19 cellular contexts compared by ENCODE assay signal in the genomic region with DNA sequence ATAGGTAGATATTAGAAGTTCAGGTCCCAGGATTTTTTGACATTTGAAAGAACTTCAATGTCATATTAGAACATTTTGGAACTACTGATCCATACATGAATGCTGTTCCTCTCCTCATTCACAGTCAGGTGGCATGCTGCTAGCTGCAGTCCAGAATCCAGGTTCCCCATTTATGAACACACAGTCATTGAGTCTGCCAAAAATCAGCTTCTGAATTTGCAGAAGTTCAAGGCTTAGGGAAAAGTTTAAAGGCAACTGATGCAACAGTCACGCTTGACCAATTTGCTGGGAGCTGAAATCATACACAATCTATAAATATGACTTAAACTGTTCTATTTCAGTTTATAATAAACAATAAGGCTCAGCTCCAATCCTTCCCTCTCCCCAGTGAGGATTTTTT. TPM values are rescaled to one million over a fixed set of nuclear protein-coding genes. Genes with fewer than 3 reads are reported as not detected.
DNase-seq lines count a peak whose midpoint lies in the region; ATAC-seq and TF ChIP-seq lines count a peak whose summit lies in the region.
"Had no signal": no experiment of that assay in that cellular context is flagged by ENCODE, and none has a peak within 500 bp of the region (broad histone marks: within the 10 kb centered on the region; RNA-seq: fewer than 3 reads in every experiment).

No MANE protein-coding gene starts in this region.

- TF ChIP-seq POLR2A in NB4 (IDR thresholded peaks at IDR 0.05; ENCODE audit: extremely low read depth, insufficient read length) (no peak), esophagus muscularis mucosa (IDR thresholded peaks at IDR 0.05; ENCODE audit: low read depth) (no peak)

- no peaks in the 10 kb centered on the region for H3K4me1 ChIP-seq in esophagus muscularis mucosa
- H3K4me1 ChIP-seq: A549, HAP-1 had no signal

- no peaks in the 10 kb centered on the region for H3K36me3 ChIP-seq in esophagus muscularis mucosa
- H3K36me3 ChIP-seq: BLaER1 treated with 17β-estradiol and CSF1 and Interleukin-3, amounts not matched to agents 10 nM and 100 nM; HAP-1 had no signal

- DNase-seq in GDM1 (lab: John Stamatoyannopoulos, UW) (peak; percentile 65), NB4 (ENCODE audit: low read depth) (peak; percentile 51), SIG-M5 treated with dmso at 0.1 percent for 504 hours (lab: John Stamatoyannopoulos, UW; ENCODE audit: unreplicated experiment) (peak; percentile 57), left lobe of liver (ENCODE audit: low spot score) (no peak), esophagus muscularis mucosa (ENCODE audit: extremely low spot score) (no peak), left colon (no peak), NCI-H1436 (lab: John Stamatoyannopoulos, UW) (no peak), NCI-H510A treated with DMSO at 0.1 percent for 48 hours (lab: John Stamatoyannopoulos, UW) (no peak)
- DNase-seq: EL, IMR-90, NCI-H1048, NCI-H1694, NCI-H524, PC-3, T-helper 1 cell had no signal

- no peaks in the 10 kb centered on the region for H3K9me3 ChIP-seq in esophagus muscularis mucosa
- H3K9me3 ChIP-seq: A549, HAP-1 had no signal

- no peak overlapping the region for H3K4me3 ChIP-seq in NB4 (ENCODE audit: low read depth, low read length)
- no peak overlapping the region for H3K4me3 ChIP-seq in esophagus muscularis mucosa
- H3K4me3 ChIP-seq: A549; BLaER1 treated with 17β-estradiol and CSF1 and Interleukin-3, amounts not matched to agents 10 nM and 100 nM; HAP-1 had no signal

- 48% methylated on average over 1 of the region's 1 CpG for WGBS in esophagus muscularis mucosa

- TF ChIP-seq CTCF in NB4 (IDR thresholded peaks at IDR 0.05; ENCODE audit: low read depth, low read length) (no peak), esophagus muscularis mucosa (IDR thresholded peaks at IDR 0.05) (no peak)

- no peak for TF ChIP-seq EP300 in esophagus muscularis mucosa (IDR thresholded peaks at IDR 0.05)

- intact Hi-C loops in esophagus muscularis mucosa (cut with DNase I) = no loop called here
- intact Hi-C loops in left colon (cut with DNase I, micrococcal nuclease) = no loop called here

- ATAC-seq in left lobe of liver = peak; percentile 63
- ATAC-seq in left colon = no peak
- ATAC-seq: A549, PC-3 had no signal

- H3K27ac ChIP-seq in esophagus muscularis mucosa (replicated peaks in 1 of 4) = no peak overlapping the region
- H3K27ac ChIP-seq: A549; BLaER1 treated with 17β-estradiol and CSF1 and Interleukin-3, amounts not matched to agents 10 nM and 100 nM; RWPE1 had no signal

- H3K27me3 ChIP-seq in esophagus muscularis mucosa = no peaks in the 10 kb centered on the region
- H3K27me3 ChIP-seq: BLaER1 treated with 17β-estradiol and CSF1 and Interleukin-3, amounts not matched to agents 10 nM and 100 nM had no signal

RNA-seq across cellular contexts. Expression of a gene that starts 17.3 kb away (rescaled TPM):
- 4,291 TPM for total RNA-seq in left lobe of liver
- total RNA-seq in esophagus muscularis mucosa = 1 to 10 TPM in 1 of 4 donors, under 1 TPM in 1, not detected in 2; 0.33 to 1.2 TPM
- total RNA-seq in left colon = 1 to 10 TPM; 1.2 to 1.9 TPM
- total RNA-seq: IMR-90, PC-3 had no signal

Comparison
In these comparisons a context has a peak if more than half of its experiments do, and no peak if none do; other contexts are left out.
1. DNase-seq: peak in GDM1 (single experiment), NB4 (single experiment) and SIG-M5 treated with dmso at 0.1 percent for 504 hours (single experiment); none in left lobe of liver (single experiment), esophagus muscularis mucosa (single experiment), left colon (0 of 2), NCI-H1436 (single experiment) and NCI-H510A treated with DMSO at 0.1 percent for 48 hours (single experiment).
2. RNA of a gene that starts 17.3 kb away (total RNA-seq): 4,291 TPM in left lobe of liver (single experiment); 1.2 to 1.9 TPM in left colon and 0.33 to 1.2 TPM in esophagus muscularis mucosa; every median in the first group is over 1,000 times any median in the second.